In the genomic region with DNA sequence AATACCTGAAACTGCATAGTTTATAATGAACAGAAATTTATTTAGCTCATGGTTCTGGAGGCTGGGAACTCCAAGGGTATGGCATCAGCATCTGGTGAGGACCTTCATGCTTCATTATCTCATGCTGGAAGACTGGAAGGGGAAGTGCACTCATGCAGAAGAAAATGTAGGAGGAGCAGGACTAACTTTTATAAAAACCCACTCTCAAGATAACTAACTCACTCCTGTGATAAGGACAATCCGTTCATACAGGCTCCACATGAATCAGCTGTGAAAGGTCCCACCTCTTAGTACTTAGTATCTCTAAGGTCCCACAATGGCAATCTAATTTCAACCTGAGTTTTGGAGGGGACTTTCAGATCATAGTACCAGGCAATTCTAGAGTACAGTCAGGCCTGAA, we compare ENCODE assay signal across 12 cellular contexts. TPM values are rescaled to one million over a fixed set of nuclear protein-coding genes. Genes with fewer than 3 reads are reported as not detected.
DNase-seq lines count a peak whose midpoint lies in the region; ATAC-seq and TF ChIP-seq lines count a peak whose summit lies in the region.
"Had no signal": no experiment of that assay in that cellular context is flagged by ENCODE, and none has a peak within 500 bp of the region (broad histone marks: within the 10 kb centered on the region; RNA-seq: fewer than 3 reads in every experiment).

No MANE protein-coding gene starts in this region.

- H3K4me1 ChIP-seq in fibroblast of lung (ENCODE audit: control insufficient read depth, extremely low read depth, insufficient read depth, low read length), result peaks cover 23% of the 10 kb centered on the region

- no peaks in the 10 kb centered on the region for H3K9me3 ChIP-seq in SK-N-MC (ENCODE audit: low read depth, low read length)
- H3K9me3 ChIP-seq in fibroblast of lung (ENCODE audit: control insufficient read depth, insufficient read depth, low read depth, low read length), result no peaks in the 10 kb centered on the region
- H3K9me3 ChIP-seq: testis had no signal

- no peaks in the 10 kb centered on the region for H3K27me3 ChIP-seq in fibroblast of lung (ENCODE audit: control insufficient read depth, insufficient read depth, low read length)
- H3K27me3 ChIP-seq: dorsolateral prefrontal cortex, testis had no signal

- H2AFZ ChIP-seq in fibroblast of lung (ENCODE audit: low read length), result no peak overlapping the region

- peaks cover 11% of the 10 kb centered on the region for H3K79me2 ChIP-seq in fibroblast of lung (ENCODE audit: control insufficient read depth, insufficient read depth, low read length)

- no peak for TF ChIP-seq CTCF in activated CD8-positive, alpha-beta T cell treated with anti-CD3 and anti-CD28 coated beads for 36 hours (IDR thresholded peaks at IDR 0.05)
- TF ChIP-seq CTCF in fibroblast of lung (conservative IDR thresholded peaks at IDR 0.05 in 1 of 2, IDR thresholded peaks at IDR 0.05 in 1 of 2; ENCODE audit: low read depth in 1 of 2, low read length in 2 of 2), result no peak

- no peak overlapping the region for H3K4me3 Mint-ChIP-seq in activated CD8-positive, alpha-beta T cell treated with anti-CD3 and anti-CD28 coated beads for 36 hours
- no peak overlapping the region for H3K4me3 Mint-ChIP-seq in activated CD8-positive, alpha-beta T cell treated with anti-CD3 and anti-CD28 coated beads, Interleukin-2, amount 10 ng/mL, durations not matched to agents 7 days and 5 days

- DNase-seq in activated CD8-positive, alpha-beta T cell treated with anti-CD3 and anti-CD28 coated beads for 36 hours, result no peak
- no peak for DNase-seq in activated CD8-positive, alpha-beta T cell treated with anti-CD3 and anti-CD28 coated beads, Interleukin-2, amount 10 ng/mL, durations not matched to agents 7 days and 5 days
- DNase-seq in SK-N-MC (ENCODE audit: low read depth, low spot score), result no peak
- DNase-seq in fibroblast of lung (ENCODE audit: low read depth in 2 of 2), result peak in 1 of 2 donors; percentile 76
- DNase-seq in stimulated activated naive CD8-positive, alpha-beta T cell treated with anti-CD3 and anti-CD28 coated beads, Interleukin-15, Interleukin-2, amounts not matched to agents 100 U/mL and 50 U/mL, for 24 hours, result no peak
- DNase-seq in inferior parietal cortex (ENCODE audit: extremely low spot score), result no peak
- DNase-seq in NCI-H2171 (lab: John Stamatoyannopoulos, UW), result no peak
- no peak for DNase-seq in medulla oblongata (ENCODE audit: extremely low spot score)
- DNase-seq: dorsolateral prefrontal cortex; NCI-H526 treated with DMSO at 0.1 percent for 48 hours; stimulated activated CD4-positive, alpha-beta T cell treated with anti-CD3 and anti-CD28 coated beads, Interleukin-2, amount 100 ng/mL, for 48 hours; testis had no signal

- H3K36me3 ChIP-seq in SK-N-MC (ENCODE audit: insufficient read depth, low read length) (peaks cover 5% of the 10 kb centered on the region; the same call in 1 of the 2 replicates), fibroblast of lung (ENCODE audit: control insufficient read depth, insufficient read depth, low read length) (peaks cover 4% of the 10 kb centered on the region)

- H3K9me3 Mint-ChIP-seq in activated CD8-positive, alpha-beta T cell treated with anti-CD3 and anti-CD28 coated beads for 36 hours, result no peaks in the 10 kb centered on the region
- H3K9me3 Mint-ChIP-seq in activated CD8-positive, alpha-beta T cell treated with anti-CD3 and anti-CD28 coated beads, Interleukin-2, amount 10 ng/mL, durations not matched to agents 7 days and 5 days (ENCODE audit: insufficient read depth), result no peaks in the 10 kb centered on the region

- H3K4me2 ChIP-seq in fibroblast of lung (ENCODE audit: extremely low read depth, insufficient read depth, low read length), result peak overlapping the region; percentile 42

- peaks cover 75% of the 10 kb centered on the region for H3K36me3 Mint-ChIP-seq in activated CD8-positive, alpha-beta T cell treated with anti-CD3 and anti-CD28 coated beads for 36 hours (ENCODE audit: low read depth)
- peaks cover 60% of the 10 kb centered on the region for H3K36me3 Mint-ChIP-seq in activated CD8-positive, alpha-beta T cell treated with anti-CD3 and anti-CD28 coated beads, Interleukin-2, amount 10 ng/mL, durations not matched to agents 7 days and 5 days (ENCODE audit: low read depth)

- intact Hi-C loops in activated CD8-positive, alpha-beta T cell treated with anti-CD3 and anti-CD28 coated beads for 36 hours (cut with micrococcal nuclease), result no loop called here

- peaks cover 70% of the 10 kb centered on the region for H3K4me1 Mint-ChIP-seq in activated CD8-positive, alpha-beta T cell treated with anti-CD3 and anti-CD28 coated beads for 36 hours (ENCODE audit: low read depth)
- H3K4me1 Mint-ChIP-seq in activated CD8-positive, alpha-beta T cell treated with anti-CD3 and anti-CD28 coated beads, Interleukin-2, amount 10 ng/mL, durations not matched to agents 7 days and 5 days (ENCODE audit: low read depth), result peaks cover 46% of the 10 kb centered on the region

- ATAC-seq in activated CD8-positive, alpha-beta T cell treated with anti-CD3 and anti-CD28 coated beads for 36 hours, result peak; percentile 37
- ATAC-seq in activated CD8-positive, alpha-beta T cell treated with anti-CD3 and anti-CD28 coated beads, Interleukin-2, amount 10 ng/mL, durations not matched to agents 7 days and 5 days, result no peak
- ATAC-seq in stimulated activated naive CD8-positive, alpha-beta T cell treated with anti-CD3 and anti-CD28 coated beads, Interleukin-15, Interleukin-2, amounts not matched to agents 100 U/mL and 50 U/mL, for 24 hours, result peak; percentile 38

- H3K27ac ChIP-seq in SK-N-MC (peak overlapping the region; percentile 72), fibroblast of lung (ENCODE audit: insufficient read depth, low read length) (peak overlapping the region; percentile 63)

- H3K27ac Mint-ChIP-seq in activated CD8-positive, alpha-beta T cell treated with anti-CD3 and anti-CD28 coated beads for 36 hours, result peak overlapping the region; percentile 85
- H3K27ac Mint-ChIP-seq in activated CD8-positive, alpha-beta T cell treated with anti-CD3 and anti-CD28 coated beads, Interleukin-2, amount 10 ng/mL, durations not matched to agents 7 days and 5 days, result no peak overlapping the region

- no peaks in the 10 kb centered on the region for H4K20me1 ChIP-seq in fibroblast of lung (ENCODE audit: control insufficient read depth, extremely low read depth, insufficient read depth, low read length)

- CTCF ChIA-PET in activated CD8-positive, alpha-beta T cell treated with anti-CD3 and anti-CD28 coated beads for 36 hours (lab: Charles Lee), result interaction anchor here (0.7 to 2.0 kb wide), 8 partner anchors 9 to 196 kb away, joined by 3 to 5 read pairs (median 3); no protein-coding TSS in a partner anchor
- CTCF ChIA-PET in activated CD8-positive, alpha-beta T cell treated with anti-CD3 and anti-CD28 coated beads, Interleukin-2, amount 10 ng/mL, durations not matched to agents 7 days and 5 days (lab: Charles Lee), result interaction anchor here (1.0 to 3.2 kb wide), 5 partner anchors 12 to 196 kb away, joined by 3 to 14 read pairs (median 9); no protein-coding TSS in a partner anchor

- H3K9ac ChIP-seq in SK-N-MC (ENCODE audit: insufficient read length) (no peak overlapping the region), fibroblast of lung (ENCODE audit: insufficient read depth, low read length) (no peak overlapping the region)

- H3K4me3 ChIP-seq in SK-N-MC (peak overlapping the region; percentile 1; the same call in 1 of the 2 replicates), fibroblast of lung (replicated peaks in 1 of 4; ENCODE audit: control extremely low read depth in 1 of 4, insufficient read depth in 1 of 4, low read depth in 3 of 4, low read length in 4 of 4) (no peak overlapping the region)
- H3K4me3 ChIP-seq: dorsolateral prefrontal cortex, testis had no signal

- POLR2A ChIA-PET in activated CD8-positive, alpha-beta T cell treated with anti-CD3 and anti-CD28 coated beads for 36 hours (lab: Charles Lee), result interaction anchor here (0.8 to 1.8 kb wide), 5 partner anchors 12 to 62 kb away, joined by 3 to 6 read pairs (median 3); no protein-coding TSS in a partner anchor
- POLR2A ChIA-PET in activated CD8-positive, alpha-beta T cell treated with anti-CD3 and anti-CD28 coated beads, Interleukin-2, amount 10 ng/mL, durations not matched to agents 7 days and 5 days (lab: Charles Lee), result interaction anchor here (1.1 to 1.5 kb wide), 2 partner anchors 14 to 87 kb away, joined by 3 to 4 read pairs; no protein-coding TSS in a partner anchor

- H3K27me3 Mint-ChIP-seq in activated CD8-positive, alpha-beta T cell treated with anti-CD3 and anti-CD28 coated beads for 36 hours, result no peaks in the 10 kb centered on the region
- no peaks in the 10 kb centered on the region for H3K27me3 Mint-ChIP-seq in activated CD8-positive, alpha-beta T cell treated with anti-CD3 and anti-CD28 coated beads, Interleukin-2, amount 10 ng/mL, durations not matched to agents 7 days and 5 days (ENCODE audit: low read depth)

RNA-seq across cellular contexts. Expression of a gene that starts 33.6 kb away (rescaled TPM):
- total RNA-seq in activated CD8-positive, alpha-beta T cell treated with anti-CD3 and anti-CD28 coated beads for 36 hours, result 1 to 10 TPM; 7.0 to 9.7 TPM
- 10 to 100 TPM in 1 of 2 experiments, 1 to 10 TPM in 1; 9.1 to 10.1 TPM for total RNA-seq in activated CD8-positive, alpha-beta T cell treated with anti-CD3 and anti-CD28 coated beads, Interleukin-2, amount 10 ng/mL, durations not matched to agents 7 days and 5 days
- total RNA-seq in fibroblast of lung, result 15.4 and 32.2 TPM in 2 replicates
- polyA plus RNA-seq in fibroblast of lung, result 21.9 and 23.5 TPM in 2 replicates
- 16.5 and 16.6 TPM in 2 replicates for polyA plus RNA-seq in fibroblast of lung (2012)
- polyA minus RNA-seq in fibroblast of lung (ENCODE audit: low replicate concordance), result 12.1 and 23.2 TPM in 2 replicates

RNA-seq across cellular contexts. Expression of a gene that starts 54.4 kb away (rescaled TPM):
- 100 to 1,000 TPM; 252 to 261 TPM for total RNA-seq in activated CD8-positive, alpha-beta T cell treated with anti-CD3 and anti-CD28 coated beads for 36 hours
- total RNA-seq in activated CD8-positive, alpha-beta T cell treated with anti-CD3 and anti-CD28 coated beads, Interleukin-2, amount 10 ng/mL, durations not matched to agents 7 days and 5 days, result 100 to 1,000 TPM; 112 to 113 TPM
- total RNA-seq in fibroblast of lung, result 111 and 184 TPM in 2 replicates
- 107 and 112 TPM in 2 replicates for polyA plus RNA-seq in fibroblast of lung
- 52.4 and 57.7 TPM in 2 replicates for polyA plus RNA-seq in fibroblast of lung (2012)
- 12.1 and 16.7 TPM in 2 replicates for polyA minus RNA-seq in fibroblast of lung (ENCODE audit: low replicate concordance)
